In genomic region chr4:15755321-15755750, GRCh38 we compare ENCODE assay signal across 10 cellular contexts. TPM values are rescaled to one million over a fixed set of nuclear protein-coding genes. Genes with fewer than 3 reads are reported as not detected.
DNase-seq lines count a peak whose midpoint lies in the region; TF ChIP-seq lines count a peak whose summit lies in the region.
"Had no signal": no experiment of that assay in that cellular context is flagged by ENCODE, and none has a peak within 500 bp of the region (broad histone marks: within the 10 kb centered on the region; RNA-seq: fewer than 3 reads in every experiment).

No MANE protein-coding gene starts in this region.

- no peak for TF ChIP-seq CTCF in HL-60 (IDR thresholded peaks at IDR 0.05; ENCODE audit: insufficient read depth, low read length)
- no peak for TF ChIP-seq CTCF in transverse colon (IDR thresholded peaks at IDR 0.05)
- no peak for TF ChIP-seq CTCF in A673 (conservative IDR thresholded peaks at IDR 0.05; ENCODE audit: low read depth, low read length)

- no peak overlapping the region for H3K27ac ChIP-seq in CD8-positive, alpha-beta memory T cell (ENCODE audit: low read depth, low read length)
- H3K27ac ChIP-seq in HL-60 (replicated peaks) (peak overlapping the region; percentile 72), transverse colon (no peak overlapping the region), A673 (ENCODE audit: low read depth, low read length, poor library complexity, severe bottlenecking) (no peak overlapping the region)
- H3K27ac ChIP-seq: esophagus muscularis mucosa, sigmoid colon had no signal

- no peak overlapping the region for H3K4me3 ChIP-seq in CD8-positive, alpha-beta memory T cell (ENCODE audit: low read length)
- no peak overlapping the region for H3K4me3 ChIP-seq in HL-60 (replicated peaks; ENCODE audit: insufficient read depth, low read length)
- H3K4me3 ChIP-seq in transverse colon, result no peak overlapping the region
- no peak overlapping the region for H3K4me3 ChIP-seq in A673 (ENCODE audit: low read depth, low read length, poor library complexity, severe bottlenecking)
- H3K4me3 ChIP-seq: esophagus muscularis mucosa, sigmoid colon had no signal

- in situ Hi-C loops in transverse colon (cut with MboI; ENCODE audit: low pct_ligation_motif_present in 1 of 4, low pct_unique_long_range_greater_than_20kb in 1 of 4, low sequenced_read_pairs in 3 of 4), result no loop called here

- no peaks in the 10 kb centered on the region for H3K27me3 ChIP-seq in CD8-positive, alpha-beta memory T cell (ENCODE audit: insufficient read depth, low read length, poor library complexity, severe bottlenecking)
- no peaks in the 10 kb centered on the region for H3K27me3 ChIP-seq in HL-60 (ENCODE audit: insufficient read depth, poor library complexity, severe bottlenecking)
- no peaks in the 10 kb centered on the region for H3K27me3 ChIP-seq in transverse colon
- no peaks in the 10 kb centered on the region for H3K27me3 ChIP-seq in A673 (replicated peaks; ENCODE audit: insufficient read depth, low read depth, low read length, poor library complexity)
- H3K27me3 ChIP-seq: esophagus muscularis mucosa, sigmoid colon had no signal

- CTCF ChIA-PET in CD8-positive, alpha-beta memory T cell (lab: Charles Lee), result interaction anchor here (1.8 to 3.9 kb wide), 5 partner anchors 11 to 50 kb away, joined by 4 to 21 read pairs (median 6); no protein-coding TSS in a partner anchor
- CTCF ChIA-PET in A673 (lab: Charles Lee), result no interaction called here

- no peaks in the 10 kb centered on the region for H3K9me3 ChIP-seq in CD8-positive, alpha-beta memory T cell (ENCODE audit: low read length)
- H3K9me3 ChIP-seq in transverse colon, result no peaks in the 10 kb centered on the region
- H3K9me3 ChIP-seq in A673 (ENCODE audit: low read depth, low read length, poor library complexity, severe bottlenecking), result no peaks in the 10 kb centered on the region
- H3K9me3 ChIP-seq: esophagus muscularis mucosa, sigmoid colon had no signal

- WGBS in transverse colon (ENCODE audit: low coverage in 1 of 2), 2 donors, result 67% methylated on average over 4 of the region's 4 CpGs; no CpG with 5 or more reads in 1 of the 2 donors

- no peak for TF ChIP-seq POLR2A in transverse colon (IDR thresholded peaks at IDR 0.05)

- no TSS peak for BruUV-seq in A673 (replicated peaks; lab: Mats Ljungman, UMichigan)

- no peak for TF ChIP-seq EP300 in transverse colon (IDR thresholded peaks at IDR 0.05; ENCODE audit: low read depth)

- DNase-seq in CD8-positive, alpha-beta memory T cell, result no peak
- no peak for DNase-seq in HL-60 (ENCODE audit: low read depth in 1 of 2, low spot score in 1 of 2)
- DNase-seq in activated CD8-positive, alpha-beta memory T cell treated with anti-CD3 and anti-CD28 coated beads, Interleukin-2, amount 50 U/mL, for 4 hours, result peak; percentile 29
- DNase-seq in glomerular visceral epithelial cell (ENCODE audit: extremely low spot score), result peak; percentile 18
- DNase-seq in OCI-M2 (lab: John Stamatoyannopoulos, UW; ENCODE audit: unreplicated experiment), result no peak
- DNase-seq in transverse colon, result no peak
- no peak for DNase-seq in A673 (ENCODE audit: low spot score)
- DNase-seq in GM19240 (ENCODE audit: insufficient read length, low spot score), result no peak
- DNase-seq: sigmoid colon had no signal

- peaks cover 0 to 1% (median 0%) of the 10 kb centered on the region in 3 donors for H3K36me3 Mint-ChIP-seq in CD8-positive, alpha-beta memory T cell

- peak overlapping the region in 6 of 8 donors; percentile 12 to 92 (median 90) for H3K27ac Mint-ChIP-seq in CD8-positive, alpha-beta memory T cell

- POLR2A ChIA-PET in CD8-positive, alpha-beta memory T cell (lab: Charles Lee), result interaction anchor here (0.7 to 2.7 kb wide), 2 partner anchors 11 to 52 kb away, joined by 3 to 17 read pairs; no protein-coding TSS in a partner anchor
- POLR2A ChIA-PET in A673 (lab: Charles Lee; ENCODE audit: low non-redundant PET), result no interaction called here

- peaks cover 44% of the 10 kb centered on the region for H3K4me1 ChIP-seq in CD8-positive, alpha-beta memory T cell (ENCODE audit: insufficient read depth, low read length)
- H3K4me1 ChIP-seq in transverse colon (peaks cover 0 to 2% (median 0%) of the 10 kb centered on the region in 4 donors), A673 (ENCODE audit: insufficient read depth, low read length, poor library complexity, severe bottlenecking) (no peaks in the 10 kb centered on the region)
- H3K4me1 ChIP-seq: sigmoid colon had no signal

- peaks cover 42 to 56% (median 50%) of the 10 kb centered on the region in 3 donors for H3K4me1 Mint-ChIP-seq in CD8-positive, alpha-beta memory T cell

- peak overlapping the region in 6 of 7 donors; percentile 23 to 79 (median 49) for H3K4me3 Mint-ChIP-seq in CD8-positive, alpha-beta memory T cell

- intact Hi-C loops in transverse colon (cut with DNase I; ENCODE audit: low total_unique reads) (no loop called here), A673 (cut with micrococcal nuclease; ENCODE audit: unreplicated experiment) (no loop called here)

- H3K9me3 Mint-ChIP-seq in CD8-positive, alpha-beta memory T cell, result no peaks in the 10 kb centered on the region

- H3K36me3 ChIP-seq in CD8-positive, alpha-beta memory T cell (ENCODE audit: insufficient read depth, low read length), result no peaks in the 10 kb centered on the region
- H3K36me3 ChIP-seq in transverse colon (no peaks in the 10 kb centered on the region), A673 (ENCODE audit: insufficient read depth, low read length, poor library complexity, severe bottlenecking) (no peaks in the 10 kb centered on the region)
- H3K36me3 ChIP-seq: esophagus muscularis mucosa, sigmoid colon had no signal

- H3K27me3 Mint-ChIP-seq in CD8-positive, alpha-beta memory T cell, result no peaks in the 10 kb centered on the region

RNA-seq across cellular contexts. Expression of gene CD38, which starts 22.8 kb away (rescaled TPM):
- total RNA-seq in CD8-positive, alpha-beta memory T cell, result 10 to 100 TPM in 1 of 2 experiments, 1 to 10 TPM in 1; 9.0 to 11.7 TPM
- 2.1 TPM for polyA plus RNA-seq in CD8-positive, alpha-beta memory T cell
- 1 to 10 TPM in 3 of 4 donors, not detected in 1; 2.7 to 7.5 (median 3.4) TPM for total RNA-seq in transverse colon
- total RNA-seq in A673 (2021), result not detected in 2 replicates

RNA-seq across cellular contexts. Expression of gene BST1, which starts 52.5 kb away (rescaled TPM):
- under 1 TPM; 0.44 to 0.48 TPM for total RNA-seq in CD8-positive, alpha-beta memory T cell
- 0.39 TPM for polyA plus RNA-seq in CD8-positive, alpha-beta memory T cell
- total RNA-seq in transverse colon (10 to 100 TPM in 1 of 4 donors, 1 to 10 TPM in 1, not detected in 2; 4.3 to 19.4 TPM), A673 (2021) (2.1 and 2.4 TPM in 2 replicates)

Comparison
In these comparisons a context has a peak if more than half of its experiments do, and no peak if none do; other contexts are left out.
1. DNase-seq: peak in activated CD8-positive, alpha-beta memory T cell treated with anti-CD3 and anti-CD28 coated beads, Interleukin-2, amount 50 U/mL, for 4 hours (single experiment) and glomerular visceral epithelial cell (single experiment); none in CD8-positive, alpha-beta memory T cell (0 of 5), HL-60 (0 of 2), OCI-M2 (single experiment), transverse colon (single experiment), A673 (single experiment) and GM19240 (single experiment).